Comparison of ENCODE assay signal across 8 cellular contexts in the genomic region with DNA sequence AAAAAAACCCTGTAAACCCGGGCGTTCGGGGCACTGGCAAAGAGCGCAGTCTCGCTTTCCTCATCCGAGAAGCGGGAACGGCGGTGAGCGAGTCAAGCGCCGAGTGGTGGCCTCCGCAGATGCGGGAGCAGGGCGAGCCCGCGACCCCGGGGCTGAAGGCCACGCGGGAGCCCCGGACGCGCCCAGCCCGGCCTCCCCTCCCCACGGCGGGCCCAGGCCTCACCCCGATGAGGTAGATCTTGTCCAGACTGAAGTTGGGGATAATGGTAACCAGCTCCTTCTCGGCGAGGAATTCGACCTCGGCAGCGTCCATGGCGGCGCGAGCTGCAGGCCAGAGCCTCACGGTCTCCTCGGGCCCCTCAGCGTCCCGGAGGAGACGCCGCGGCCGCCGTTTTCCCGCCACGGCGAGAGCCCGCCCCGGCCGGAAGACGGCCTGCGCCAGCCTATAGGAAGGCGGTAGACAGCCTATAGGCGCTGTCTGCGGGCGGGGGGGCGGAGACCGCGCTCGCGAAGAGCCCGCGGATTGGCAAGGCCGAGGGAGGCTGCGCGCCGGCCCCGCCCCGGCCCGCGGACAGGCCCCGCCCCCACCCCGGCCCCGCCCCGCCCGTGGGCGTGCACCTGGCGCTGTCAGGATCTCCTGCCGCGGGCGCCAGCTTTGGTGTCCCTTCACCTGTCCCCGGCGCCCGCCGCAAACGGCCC. TPM values are rescaled to one million over a fixed set of nuclear protein-coding genes. Genes with fewer than 3 reads are reported as not detected.
DNase-seq lines count a peak whose midpoint lies in the region; FAIRE-seq and TF ChIP-seq lines count a peak whose summit lies in the region.

A gene (minus strand): TSS at position 369 of the 699 bp plus-strand sequence. CDS start 56 bp downstream, at position 313.

- H3K4me1 ChIP-seq in SJCRH30: peaks cover 11% of the 10 kb centered on the region
- H3K4me1 ChIP-seq in neutrophil (ENCODE audit: control insufficient read depth in 1 of 2, insufficient read depth in 1 of 2, low read depth in 1 of 2, low read length in 1 of 2): peaks cover 8 to 15% of the 10 kb centered on the region in 2 experiments
- H3K4me1 ChIP-seq in subcutaneous abdominal adipose tissue (ENCODE audit: control insufficient read depth in 5 of 5, insufficient read depth in 5 of 5, low read length in 5 of 5): peaks cover 0 to 15% (median 12%) of the 10 kb centered on the region in 5 donors

- no peak for FAIRE-seq in frontal cortex (lab: Jason Lieb, UNC)

- peak within 1 kb of the TSS in 4 of 5 donors; percentile 32 to 69 (median 48) for H3K9ac ChIP-seq in subcutaneous abdominal adipose tissue (ENCODE audit: low read length in 5 of 5)

- peak; percentile 90 for DNase-seq in G401 (ENCODE audit: low spot score)
- DNase-seq in H7: peak; percentile 100
- DNase-seq in M059J (ENCODE audit: low read depth): peak; percentile 89
- peak; percentile 88 to 91 for DNase-seq in SJCRH30
- peak; percentile 83 for DNase-seq in activated gamma-delta T cell treated with anti-CD3 and anti-CD28 coated beads, Interleukin-2, amount 50 U/mL, for 16 hours (ENCODE audit: low read depth)
- peak; percentile 98 to 100 for DNase-seq in frontal cortex (ENCODE audit: low spot score in 2 of 2)

- H3K27ac ChIP-seq in SJCRH30 (peak within 1 kb of the TSS; percentile 88), neutrophil (no peak within 1 kb of the TSS), subcutaneous abdominal adipose tissue (ENCODE audit: low read depth, low read length) (no peak within 1 kb of the TSS)

- H3K27me3 ChIP-seq in H7 (ENCODE audit: control insufficient read depth, insufficient read depth, low read length) (no peaks in the 10 kb centered on the region; the same call in 1 of the 2 replicates), SJCRH30 (no peaks in the 10 kb centered on the region), neutrophil (peaks cover 15% of the 10 kb centered on the region), subcutaneous abdominal adipose tissue (ENCODE audit: control insufficient read depth in 5 of 5, insufficient read depth in 4 of 5, low read length in 5 of 5) (peaks cover 0 to 4% (median 0%) of the 10 kb centered on the region in 5 donors)

- no peak for TF ChIP-seq CTCF in neutrophil (IDR thresholded peaks at IDR 0.05)

- peak within 1 kb of the TSS; percentile 80 for H3K4me3 ChIP-seq in H7 (ENCODE audit: insufficient read depth, low read depth, low read length)
- peak within 1 kb of the TSS; percentile 86 for H3K4me3 ChIP-seq in SJCRH30
- peak within 1 kb of the TSS; percentile 80 to 87 for H3K4me3 ChIP-seq in neutrophil (ENCODE audit: low read depth in 1 of 2, low read length in 1 of 2)
- peak within 1 kb of the TSS; percentile 40 to 71 (median 65) for H3K4me3 ChIP-seq in subcutaneous abdominal adipose tissue (ENCODE audit: low read depth in 1 of 5, low read length in 5 of 5)

- peaks cover 3% of the 10 kb centered on the region; the same call in 1 of the 2 replicates for H3K36me3 ChIP-seq in H7 (replicated peaks; ENCODE audit: control insufficient read depth, insufficient read depth, low read length)
- peaks cover 4% of the 10 kb centered on the region for H3K36me3 ChIP-seq in SJCRH30
- no peaks in the 10 kb centered on the region for H3K36me3 ChIP-seq in neutrophil
- no peaks in the 10 kb centered on the region for H3K36me3 ChIP-seq in subcutaneous abdominal adipose tissue (ENCODE audit: control insufficient read depth in 5 of 5, insufficient read depth in 5 of 5, low read length in 5 of 5)

- H3K9me3 ChIP-seq in SJCRH30 (replicated peaks) (no peaks in the 10 kb centered on the region), neutrophil (no peaks in the 10 kb centered on the region), subcutaneous abdominal adipose tissue (ENCODE audit: control insufficient read depth in 5 of 5, low read length in 5 of 5) (no peaks in the 10 kb centered on the region)

- in situ Hi-C loops in G401 (cut with HindIII; ENCODE audit: low sequenced_read_pairs): no loop called here

RNA-seq across cellular contexts. Expression of the gene that starts here (rescaled TPM):
- 47.8 and 48.9 TPM in 2 replicates for total RNA-seq in G401 (2014; rRNA removed; shearing (Covaris generic))
- 25.6 and 25.9 TPM in 2 replicates for total RNA-seq in H7 (2014; rRNA removed; shearing (Covaris generic))
- 27.0 and 32.5 TPM in 2 replicates for total RNA-seq in M059J (2014; rRNA removed; shearing (Covaris generic))
- total RNA-seq in SJCRH30 (2014; rRNA removed; shearing (Covaris generic)): 50.9 and 51.2 TPM in 2 replicates
- total RNA-seq in frontal cortex: 4.9 TPM
